10 cellular contexts compared by ENCODE assay signal in genomic region chr3:38005076-38006020, GRCh38. TPM values are rescaled to one million over a fixed set of nuclear protein-coding genes. Genes with fewer than 3 reads are reported as not detected.
A peak's percentile ranks its signal among the peaks of the same experiment; 100 is the strongest.
DNase-seq lines count a peak whose midpoint lies in the region; ATAC-seq and TF ChIP-seq lines count a peak whose summit lies in the region.
"Had no signal": no experiment of that assay in that cellular context is flagged by ENCODE, and none has a peak within 500 bp of the region (broad histone marks: within the 10 kb centered on the region; RNA-seq: fewer than 3 reads in every experiment).

No MANE protein-coding gene starts in this region.

- no peak for TF ChIP-seq POLR2A in prostate gland (IDR thresholded peaks at IDR 0.05)

- H3K14ac ChIP-seq in H9 (ENCODE audit: insufficient read depth, low read length), result no peak overlapping the region

- intact Hi-C loops in Calu3 (cut with micrococcal nuclease; ENCODE audit: unreplicated experiment), result loop anchor here (2.0 kb wide), 1 partner anchor 111 kb away; no protein-coding TSS in a partner anchor
- intact Hi-C loops in prostate gland (cut with DNase I), result no loop called here

- CTCF ChIA-PET in Calu3 (lab: Charles Lee), result interaction anchor here (1.0 to 1.2 kb wide), 2 partner anchors 9 to 31 kb away, joined by 6 to 7 read pairs; no protein-coding TSS in a partner anchor

- no peaks in the 10 kb centered on the region for H3K79me1 ChIP-seq in H9 (ENCODE audit: insufficient read depth, low read depth, low read length, poor library complexity, severe bottlenecking)

- ATAC-seq in GM21737 (IDR thresholded peaks at IDR 0.05; ENCODE audit: unreplicated experiment), result no peak

- H3K36me3 ChIP-seq in prostate gland, result peaks cover 3 to 6% of the 10 kb centered on the region in 2 donors

- H3K9me3 Mint-ChIP-seq in Calu3 (ENCODE audit: low read depth, unreplicated experiment), result no peaks in the 10 kb centered on the region
- H3K9me3 Mint-ChIP-seq in H9, result no peaks in the 10 kb centered on the region; a peak in 1 of 5 replicates
- H3K9me3 Mint-ChIP-seq: memory B cell had no signal

- no peak overlapping the region for H3K23ac ChIP-seq in H9 (ENCODE audit: insufficient read length, low read depth, low read length)

- no peak overlapping the region for H3K4me2 ChIP-seq in H9 (ENCODE audit: insufficient read depth, insufficient read length, low read length)

- H2BK12ac ChIP-seq in H9 (ENCODE audit: insufficient read length, low read depth, low read length), result no peak overlapping the region

- H3K9ac ChIP-seq in H9 (ENCODE audit: extremely low read depth, insufficient read length, low read length), result no peak overlapping the region

- DNase-seq in Calu3, result peak; percentile 72
- peak; percentile 92 for DNase-seq in astrocyte of the hippocampus (ENCODE audit: low read depth, low spot score)
- peak; percentile 88 to 97 for DNase-seq in hippocampal formation (lab: John Stamatoyannopoulos, UW)
- DNase-seq in prostate gland (ENCODE audit: low spot score), result peak; percentile 76
- no peak for DNase-seq in RKO (ENCODE audit: low spot score)
- no peak for DNase-seq in H9
- no peak for DNase-seq in activated CD4-positive, CD25-positive, alpha-beta regulatory T cell (lab: John Stamatoyannopoulos, UW)
- DNase-seq: NCI-H1105 had no signal

- no peaks in the 10 kb centered on the region for H4K20me1 ChIP-seq in H9 (ENCODE audit: control insufficient read depth, insufficient read depth, insufficient read length)

- H3K9me3 ChIP-seq in prostate gland (no peaks in the 10 kb centered on the region), H9 (ENCODE audit: control insufficient read depth, low read depth, low read length) (no peaks in the 10 kb centered on the region)

- no peak overlapping the region for H2AK5ac ChIP-seq in H9 (ENCODE audit: insufficient read length, low read length)

- H4K8ac ChIP-seq in H9 (replicated peaks; ENCODE audit: insufficient read length, low read depth, low read length), result no peak overlapping the region

- H3K36me3 Mint-ChIP-seq in Calu3 (ENCODE audit: insufficient read depth, unreplicated experiment) (peaks cover 39% of the 10 kb centered on the region), H9 (ENCODE audit: insufficient read depth in 1 of 3, low read depth in 3 of 3) (peaks cover 0 to 16% (median 14%) of the 10 kb centered on the region in 3 experiments; a peak in 6 of 7 replicates)

- WGBS in prostate gland, result 45% methylated on average over 15 of the region's 15 CpGs
- no CpG with 5 or more reads among the region's 15 CpGs for WGBS in H9 (ENCODE audit: extremely low coverage, insufficient read length, low lambda C conversion rate)

- no peak overlapping the region for H2BK20ac ChIP-seq in H9 (ENCODE audit: low read depth, low read length, poor library complexity, severe bottlenecking)

- H3K27me3 Mint-ChIP-seq in Calu3 (ENCODE audit: unreplicated experiment) (no peaks in the 10 kb centered on the region), H9 (ENCODE audit: low read depth) (no peaks in the 10 kb centered on the region)
- H3K27me3 Mint-ChIP-seq: memory B cell had no signal

- no peak for TF ChIP-seq CTCF in Calu3 (IDR thresholded peaks at IDR 0.05; ENCODE audit: unreplicated experiment)
- no peak for TF ChIP-seq CTCF in prostate gland (IDR thresholded peaks at IDR 0.05)
- no peak for TF ChIP-seq CTCF in H9 (conservative IDR thresholded peaks at IDR 0.05)

- no peak overlapping the region for H3K18ac ChIP-seq in H9 (ENCODE audit: insufficient read length, low read depth, low read length)

- no peak overlapping the region for H2BK120ac ChIP-seq in H9 (ENCODE audit: low read depth, low read length, poor library complexity, severe bottlenecking)

- peaks cover 30% of the 10 kb centered on the region for H3K4me1 Mint-ChIP-seq in Calu3 (ENCODE audit: low read depth, unreplicated experiment)
- H3K4me1 Mint-ChIP-seq in H9, result peaks cover 7 to 8% of the 10 kb centered on the region in 2 experiments

- H3K4me3 ChIP-seq in prostate gland, result no peak overlapping the region

- no peak overlapping the region for H3K4ac ChIP-seq in H9 (ENCODE audit: low read depth, low read length)

- H3K27ac ChIP-seq in prostate gland (peak overlapping the region; percentile 86 to 90), H9 (ENCODE audit: insufficient read length, low read depth, low read length) (no peak overlapping the region)

- H3K23me2 ChIP-seq in H9 (ENCODE audit: insufficient read length, low read depth, low read length, poor library complexity, severe bottlenecking), result no peaks in the 10 kb centered on the region

- H4K5ac ChIP-seq in H9 (ENCODE audit: insufficient read length, low read depth, low read length), result no peak overlapping the region

- no peak overlapping the region for H3K56ac ChIP-seq in H9 (ENCODE audit: insufficient read length, low read depth, low read length)

- H2BK15ac ChIP-seq in H9 (ENCODE audit: low read depth, low read length), result no peak overlapping the region

- no TSS peak for BruUV-seq in Calu3 (replicated peaks; lab: Mats Ljungman, UMichigan)

- no peak overlapping the region for H3T11ph ChIP-seq in H9 (ENCODE audit: low read length)

- H4K91ac ChIP-seq in H9 (ENCODE audit: insufficient read length, low read depth, low read length), result no peak overlapping the region

- peak overlapping the region; percentile 54 for H3K4me3 Mint-ChIP-seq in Calu3 (ENCODE audit: low read depth, unreplicated experiment)
- no peak overlapping the region; a peak in 1 of 5 replicates for H3K4me3 Mint-ChIP-seq in H9
- H3K4me3 Mint-ChIP-seq: memory B cell had no signal

- H3K27ac Mint-ChIP-seq in Calu3 (ENCODE audit: unreplicated experiment) (peak overlapping the region; percentile 75), H9 (peak overlapping the region in 1 of 3 experiments; percentile 75; a peak in 2 of 7 replicates)

- H3K79me2 ChIP-seq in H9 (ENCODE audit: insufficient read depth, low read length), result no peaks in the 10 kb centered on the region

- no peak overlapping the region for H2AFZ ChIP-seq in H9 (ENCODE audit: low read length)

- H3K4me1 ChIP-seq in prostate gland (replicated peaks), result peaks cover 16% of the 10 kb centered on the region
- H3K4me1 ChIP-seq in H9 (ENCODE audit: insufficient read depth, low read length), result no peaks in the 10 kb centered on the region

- no peak overlapping the region for H2BK5ac ChIP-seq in H9 (ENCODE audit: insufficient read length, low read length)

- H3K27me3 ChIP-seq in prostate gland (replicated peaks; ENCODE audit: insufficient read depth), result no peaks in the 10 kb centered on the region
- no peaks in the 10 kb centered on the region for H3K27me3 ChIP-seq in H9 (ENCODE audit: insufficient read depth, low read length)

RNA-seq across cellular contexts. Expression of gene VILL, which starts 14.8 kb away (rescaled TPM):
- total RNA-seq in Calu3 (2022) (52.6 and 86.8 TPM in 2 replicates), prostate gland (10 to 100 TPM; 29.1 to 29.3 TPM), H9 (2021) (3.2 and 3.8 TPM in 2 replicates)

RNA-seq across cellular contexts. Expression of gene PLCD1, which starts 24.1 kb away (rescaled TPM):
- total RNA-seq in Calu3 (2022), result 7.8 and 9.8 TPM in 2 replicates
- 100 to 1,000 TPM in 1 of 2 donors, 10 to 100 TPM in 1; 29.7 to 176 TPM for total RNA-seq in prostate gland
- total RNA-seq in H9 (2021), result 27.1 and 36.9 TPM in 2 replicates

RNA-seq across cellular contexts. Expression of gene DLEC1, which starts 33.7 kb away (rescaled TPM):
- total RNA-seq in Calu3 (2022) (0.28 and 0.78 TPM in 2 replicates), prostate gland (10 to 100 TPM in 1 of 2 donors, under 1 TPM in 1; 0.32 to 13.1 TPM), H9 (2021) (2.0 and 2.1 TPM in 2 replicates)

Comparison
In these comparisons a context has a peak if more than half of its experiments do, and no peak if none do; other contexts are left out.
1. DNase-seq: peak in Calu3 (single experiment), astrocyte of the hippocampus (single experiment), hippocampal formation (2 of 2) and prostate gland (single experiment); none in RKO (single experiment), H9 (single experiment) and activated CD4-positive, CD25-positive, alpha-beta regulatory T cell (0 of 4).